3 cellular contexts compared by ENCODE assay signal in genomic region chr16:1162701-1163566, GRCh38.
TF ChIP-seq lines count a peak whose summit lies in the region.

No MANE protein-coding gene starts in this region.

TF ChIP-seq in A549, 52 proteins besides CTCF, POLR2A, EP300 and RAD21:
- TF ChIP-seq HMGXB4 (CRISPR knock-in tag; IDR thresholded peaks at IDR 0.05; ENCODE audit: borderline replicate concordance) (no peak), ZFP36 (IDR thresholded peaks at IDR 0.05; ENCODE audit: borderline replicate concordance, partially characterized antibody) (peak; percentile 24)

TF ChIP-seq in HEK293, 187 proteins besides CTCF, POLR2A, EP300 and RAD21:
- TF ChIP-seq ZNF768 (tag by site-specific recombination; IDR thresholded peaks at IDR 0.05), result peak; percentile 87; the same call in 1 of the 2 replicates
- no peak for TF ChIP-seq ZNF747 (tag by site-specific recombination; IDR thresholded peaks at IDR 0.05)
- TF ChIP-seq ZBTB48 (tag by site-specific recombination; IDR thresholded peaks at IDR 0.05), result peak; percentile 28; the same call in 1 of the 2 replicates
- no peak for TF ChIP-seq KLF1 (tag by site-specific recombination; IDR thresholded peaks at IDR 0.05)
- TF ChIP-seq, protein P1, sequence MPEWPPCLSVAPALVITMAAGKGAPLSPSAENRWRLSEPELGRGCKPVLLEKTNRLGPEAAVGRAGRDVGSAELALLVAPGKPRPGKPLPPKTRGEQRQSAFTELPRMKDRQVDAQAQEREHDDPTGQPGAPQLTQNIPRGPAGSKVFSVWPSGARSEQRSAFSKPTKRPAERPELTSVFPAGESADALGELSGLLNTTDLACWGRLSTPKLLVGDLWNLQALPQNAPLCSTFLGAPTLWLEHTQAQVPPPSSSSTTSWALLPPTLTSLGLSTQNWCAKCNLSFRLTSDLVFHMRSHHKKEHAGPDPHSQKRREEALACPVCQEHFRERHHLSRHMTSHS (tag by site-specific recombination; IDR thresholded peaks at IDR 0.05), result no peak
- no peak for TF ChIP-seq HOXC10 (CRISPR knock-in tag; IDR thresholded peaks at IDR 0.05)
- TF ChIP-seq GLI2 (tag by site-specific recombination; IDR thresholded peaks at IDR 0.05; ENCODE audit: borderline replicate concordance, low read depth), result no peak
TF ChIP-seq in HEK293: peak in this region for 2.

TF ChIP-seq in H1, 55 proteins besides CTCF, POLR2A, EP300 and RAD21:
- TF ChIP-seq BRCA1 (IDR thresholded peaks at IDR 0.05; ENCODE audit: low read depth, low read length), result no peak
- no peak for TF ChIP-seq SIX5 (IDR thresholded peaks at IDR 0.05; ENCODE audit: low read depth, low read length)
- no peak for TF ChIP-seq TBP (IDR thresholded peaks at IDR 0.05; ENCODE audit: low read depth, low read length)
- no peak for TF ChIP-seq CBX8 (IDR thresholded peaks at IDR 0.05; ENCODE audit: borderline replicate concordance, low read depth, low read length)
- no peak for TF ChIP-seq NRF1 (IDR thresholded peaks at IDR 0.05; ENCODE audit: low read depth, low read length)
- TF ChIP-seq EGR1 (IDR thresholded peaks at IDR 0.05; ENCODE audit: borderline replicate concordance, low read depth, low read length), result no peak
- no peak for TF ChIP-seq MAFK (IDR thresholded peaks at IDR 0.05; ENCODE audit: low read depth, low read length)
- no peak for TF ChIP-seq RFX5 (IDR thresholded peaks at IDR 0.05; ENCODE audit: borderline replicate concordance, low read depth, low read length)
- TF ChIP-seq YY1 (IDR thresholded peaks at IDR 0.05; ENCODE audit: low read depth, low read length), result no peak
- no peak for TF ChIP-seq JUN (IDR thresholded peaks at IDR 0.05; ENCODE audit: low read depth, low read length)
- TF ChIP-seq TEAD4 (IDR thresholded peaks at IDR 0.05; ENCODE audit: low read depth, low read length), result no peak
- TF ChIP-seq FOSL1 (IDR thresholded peaks at IDR 0.05; ENCODE audit: insufficient read depth, low read depth, low read length), result no peak
- TF ChIP-seq TCF12 (IDR thresholded peaks at IDR 0.05; ENCODE audit: low read depth, low read length), result no peak
- no peak for TF ChIP-seq SAP30 (IDR thresholded peaks at IDR 0.05; ENCODE audit: insufficient read depth, insufficient replicate concordance, low read length)
- TF ChIP-seq TAF1 (IDR thresholded peaks at IDR 0.05; ENCODE audit: low read depth, low read length), result no peak
